Comparison of ENCODE assay signal across 22 cellular contexts in the genomic region with DNA sequence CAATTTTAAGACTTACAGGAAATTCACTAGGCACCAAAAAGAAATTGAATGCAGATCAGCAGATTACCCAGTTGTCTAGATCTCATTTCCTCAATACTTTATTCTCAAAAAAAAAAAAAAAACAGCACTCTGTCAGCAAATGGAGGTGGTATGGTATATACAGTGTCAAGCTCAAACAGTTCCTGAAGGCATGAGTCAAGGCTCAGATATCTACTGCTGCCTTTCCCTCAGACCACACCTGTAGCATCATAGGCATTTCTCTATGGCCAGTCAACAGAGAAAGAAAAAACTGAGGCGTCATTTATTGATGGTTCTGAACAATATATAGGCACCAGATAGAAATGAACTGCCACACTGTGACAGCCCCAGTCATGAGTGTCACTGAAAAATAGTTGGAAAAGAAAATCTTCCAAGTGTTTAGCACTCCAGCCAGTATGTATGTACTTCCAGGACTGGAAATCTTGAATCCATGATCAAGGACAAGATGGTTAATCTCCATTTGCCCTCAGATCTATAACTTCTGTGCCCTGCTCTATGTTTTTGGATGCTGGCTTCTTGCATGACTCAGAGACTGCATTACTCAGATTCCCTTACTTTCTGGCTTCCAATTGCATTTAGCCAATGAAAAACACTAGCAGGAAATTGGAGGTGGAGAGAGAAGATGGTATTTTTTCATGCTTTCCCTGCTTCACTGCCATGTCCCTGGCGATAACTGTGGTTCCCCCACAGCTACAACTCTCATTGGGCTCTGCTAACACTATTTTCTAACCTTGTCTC. TPM values are rescaled to one million over a fixed set of nuclear protein-coding genes. Genes with fewer than 3 reads are reported as not detected.
DNase-seq lines count a peak whose midpoint lies in the region; ATAC-seq and TF ChIP-seq lines count a peak whose summit lies in the region.
"Had no signal": no experiment of that assay in that cellular context is flagged by ENCODE, and none has a peak within 500 bp of the region (broad histone marks: within the 10 kb centered on the region; RNA-seq: fewer than 3 reads in every experiment).

No MANE protein-coding gene starts in this region.

- H3K36me3 Mint-ChIP-seq in Caco-2 (ENCODE audit: insufficient read depth, unreplicated experiment) = no peaks in the 10 kb centered on the region
- H3K36me3 Mint-ChIP-seq: mesothelial cell of epicardium, WTC11 had no signal

- peak; percentile 99 for ATAC-seq in foreskin keratinocyte
- ATAC-seq in HG03097 (IDR thresholded peaks at IDR 0.05; ENCODE audit: low FRiP score, unreplicated experiment) = no peak
- ATAC-seq in aorta (ENCODE audit: low FRiP score) = no peak
- ATAC-seq: body of pancreas, Panc1, right lobe of liver, T-cell, WTC11 had no signal

- H3K27me3 ChIP-seq in mammary epithelial cell (ENCODE audit: insufficient read depth, low read length) (no peaks in the 10 kb centered on the region), foreskin keratinocyte (no peaks in the 10 kb centered on the region), aorta (ENCODE audit: control insufficient read depth in 1 of 2, insufficient read depth in 2 of 2, low read length in 1 of 2) (no peaks in the 10 kb centered on the region), Caco-2 (replicated peaks; ENCODE audit: control insufficient read depth, insufficient read depth, low read length) (no peaks in the 10 kb centered on the region)
- H3K27me3 ChIP-seq: body of pancreas, neutrophil, right lobe of liver had no signal

- peak overlapping the region; percentile 93 for H3K27ac ChIP-seq in mammary epithelial cell (ENCODE audit: insufficient read depth, low read depth, low read length)
- peak overlapping the region; percentile 86 for H3K27ac ChIP-seq in foreskin keratinocyte
- no peak overlapping the region for H3K27ac ChIP-seq in aorta (ENCODE audit: low read depth in 1 of 2, low read length in 2 of 2)
- H3K27ac ChIP-seq: body of pancreas, neutrophil, right lobe of liver, tibial artery had no signal

- in situ Hi-C loops in mammary epithelial cell (cut with MboI; ENCODE audit: low sequenced_read_pairs in 2 of 2) = no loop called here
- in situ Hi-C loops in GM13977 (cut with MboI; ENCODE audit: low pct_unique_long_range_greater_than_20kb, low sequenced_read_pairs, unreplicated experiment) = no loop called here

- intact Hi-C loops in mammary epithelial cell (cut with micrococcal nuclease) = no loop called here
- intact Hi-C loops in aorta (cut with DNase I) = no loop called here
- intact Hi-C loops in Caco-2 (cut with micrococcal nuclease; ENCODE audit: unreplicated experiment) = no loop called here

- POLR2A ChIA-PET in Caco-2 (lab: Charles Lee) = no interaction called here

- TF ChIP-seq CTCF in mammary epithelial cell (conservative IDR thresholded peaks at IDR 0.05 in 1 of 2, IDR thresholded peaks at IDR 0.05 in 1 of 2; ENCODE audit: extremely low read depth in 1 of 2, insufficient read depth in 1 of 2, low read depth in 1 of 2, low read length in 2 of 2) (no peak), foreskin keratinocyte (conservative IDR thresholded peaks at IDR 0.05) (no peak), GM13977 (IDR thresholded peaks at IDR 0.05; ENCODE audit: extremely low read depth, insufficient read depth, missing control alignments) (no peak), Caco-2 (IDR thresholded peaks at IDR 0.05; ENCODE audit: insufficient read depth in 1 of 2, low read depth in 1 of 2, low read length in 1 of 2, severe bottlenecking in 1 of 2, unreplicated experiment in 1 of 2) (no peak)

- 36% methylated on average over 2 of the region's 2 CpGs for WGBS in mammary epithelial cell (ENCODE audit: low coverage, missing lambda C conversion rate)
- WGBS in aorta, 2 donors = 77 to 78% methylated on average over 2 of the region's 2 CpGs

- dilution Hi-C loops in mammary epithelial cell (cut with HindIII; ENCODE audit: low sequenced_read_pairs) = no loop called here

- H3K4me1 ChIP-seq in mammary epithelial cell (ENCODE audit: insufficient read depth, low read length) (peaks cover 20% of the 10 kb centered on the region), foreskin keratinocyte (peaks cover 19% of the 10 kb centered on the region), aorta (ENCODE audit: control insufficient read depth in 1 of 2, insufficient read depth in 2 of 2, low read length in 2 of 2) (no peaks in the 10 kb centered on the region), Caco-2 (no peaks in the 10 kb centered on the region)
- H3K4me1 ChIP-seq: body of pancreas, tibial artery had no signal

- no peaks in the 10 kb centered on the region for H3K79me2 ChIP-seq in mammary epithelial cell (ENCODE audit: insufficient read depth, low read length)

- peaks cover 35% of the 10 kb centered on the region for H3K9me3 Mint-ChIP-seq in Caco-2 (ENCODE audit: unreplicated experiment)

- H3K4me3 Mint-ChIP-seq in Caco-2 (ENCODE audit: unreplicated experiment) = no peak overlapping the region
- H3K4me3 Mint-ChIP-seq: CD4-positive, alpha-beta memory T cell; mesothelial cell of epicardium; T-cell; WTC11 had no signal

- DNase-seq in A172 (ENCODE audit: low spot score) (peak; percentile 41), M059J (ENCODE audit: low read depth) (peak; percentile 35), mammary epithelial cell (peak; percentile 87), foreskin keratinocyte (peak; percentile 79 to 91), GM13977 (ENCODE audit: low spot score) (no peak), aorta (no peak), Caco-2 (no peak)
- DNase-seq: 8988T; body of pancreas; CD4-positive, alpha-beta memory T cell; effector CD4-positive, alpha-beta T cell; H7; NCI-H1092; NCI-H748 treated with DMSO at 0.1 percent for 48 hours; right lobe of liver; T-cell; tibial artery had no signal

- H3K4me3 ChIP-seq in mammary epithelial cell (replicated peaks in 1 of 3; ENCODE audit: insufficient read depth in 1 of 3, low read depth in 2 of 3, low read length in 3 of 3) = no peak overlapping the region
- H3K4me3 ChIP-seq in aorta (ENCODE audit: low read length in 2 of 2) = no peak overlapping the region
- no peak overlapping the region for H3K4me3 ChIP-seq in Caco-2 (ENCODE audit: low read depth, low read length)
- H3K4me3 ChIP-seq: body of pancreas, right lobe of liver, tibial artery had no signal

- TSS peak; percentile 91 for BruUV-seq in mammary epithelial cell (replicated peaks; lab: Mats Ljungman, UMichigan)
- BruUV-seq in Caco-2 (replicated peaks; lab: Mats Ljungman, UMichigan) = no TSS peak

- H3K27me3 Mint-ChIP-seq in Caco-2 (ENCODE audit: insufficient read depth, unreplicated experiment) = no peaks in the 10 kb centered on the region

- H3K27ac Mint-ChIP-seq in Caco-2 (ENCODE audit: unreplicated experiment) = no peak overlapping the region
- H3K27ac Mint-ChIP-seq: CD4-positive, alpha-beta memory T cell; mesothelial cell of epicardium; T-cell; WTC11 had no signal

- H3K9me3 ChIP-seq in mammary epithelial cell (replicated peaks; ENCODE audit: insufficient read depth, low read length) (no peaks in the 10 kb centered on the region), aorta (ENCODE audit: control insufficient read depth, low read length) (no peaks in the 10 kb centered on the region), Caco-2 (peaks cover 9% of the 10 kb centered on the region)
- H3K9me3 ChIP-seq: body of pancreas, neutrophil, right lobe of liver, tibial artery had no signal

- CTCF ChIA-PET in mammary epithelial cell (lab: Charles Lee; ENCODE audit: low non-redundant PET) = interaction anchor here (0.6 kb wide), 1 partner anchor 195 kb away, joined by 12 read pairs; no protein-coding TSS in a partner anchor
- CTCF ChIA-PET in Caco-2 (lab: Charles Lee) = no interaction called here

- H3K4me1 Mint-ChIP-seq in Caco-2 (ENCODE audit: low read depth, unreplicated experiment) = no peaks in the 10 kb centered on the region
- H3K4me1 Mint-ChIP-seq: mesothelial cell of epicardium had no signal

- H2AFZ ChIP-seq in mammary epithelial cell (ENCODE audit: low read depth, low read length) = peak overlapping the region; percentile 71

- H3K4me2 ChIP-seq in mammary epithelial cell (ENCODE audit: insufficient read depth, low read depth, low read length) = peak overlapping the region; percentile 33

- H3K9ac ChIP-seq in mammary epithelial cell (ENCODE audit: insufficient read depth, low read length) = peak overlapping the region; percentile 9

- H4K20me1 ChIP-seq in mammary epithelial cell (ENCODE audit: insufficient read depth, low read length) = no peaks in the 10 kb centered on the region

- H3K36me3 ChIP-seq in mammary epithelial cell (ENCODE audit: insufficient read depth, low read length) (no peaks in the 10 kb centered on the region), aorta (ENCODE audit: control insufficient read depth in 1 of 2, insufficient read depth in 2 of 2, low read length in 1 of 2) (no peaks in the 10 kb centered on the region), Caco-2 (ENCODE audit: control insufficient read depth, insufficient read depth, low read length) (no peaks in the 10 kb centered on the region)
- H3K36me3 ChIP-seq: neutrophil, right lobe of liver, tibial artery had no signal

RNA-seq across cellular contexts. Expression of a gene that starts 8.4 kb away (rescaled TPM):
- 13.7 and 16.9 TPM in 2 replicates for total RNA-seq in A172 (2014; rRNA removed; shearing (Covaris generic))
- 9.6 and 16.3 TPM in 2 replicates for total RNA-seq in M059J (2014; rRNA removed; shearing (Covaris generic))
- 10 to 100 TPM; 35.7 to 39.0 TPM for total RNA-seq in mammary epithelial cell
- polyA plus RNA-seq in mammary epithelial cell = 17.0 TPM
- 20.1 TPM for polyA minus RNA-seq in mammary epithelial cell
- 21.7 and 25.7 TPM in 2 replicates for total RNA-seq in foreskin keratinocyte
- polyA plus RNA-seq in foreskin keratinocyte = 11.6 and 12.1 TPM in 2 replicates
- total RNA-seq in aorta = 10 to 100 TPM; 34.3 to 39.3 TPM
- polyA plus RNA-seq in aorta = 10 to 100 TPM in 1 of 2 donors, 1 to 10 TPM in 1; 7.4 to 19.0 TPM
- total RNA-seq in Caco-2 (2022) = 31.1 and 35.8 TPM in 2 replicates

RNA-seq across cellular contexts. Expression of a gene that starts 38.2 kb away (rescaled TPM):
- 3.1 and 5.0 TPM in 2 replicates for total RNA-seq in A172 (2014; rRNA removed; shearing (Covaris generic))
- total RNA-seq in M059J (2014; rRNA removed; shearing (Covaris generic)) = 4.0 and 6.1 TPM in 2 replicates
- 10 to 100 TPM; 21.5 to 31.1 TPM for total RNA-seq in mammary epithelial cell
- 15.1 TPM for polyA plus RNA-seq in mammary epithelial cell
- 81.2 TPM for polyA minus RNA-seq in mammary epithelial cell
- total RNA-seq in foreskin keratinocyte = 23.0 and 25.3 TPM in 2 replicates
- polyA plus RNA-seq in foreskin keratinocyte = 6.5 and 9.0 TPM in 2 replicates
- total RNA-seq in aorta = 10 to 100 TPM; 22.2 to 31.9 TPM
- 10 to 100 TPM; 12.3 to 21.4 TPM for polyA plus RNA-seq in aorta
- total RNA-seq in Caco-2 (2022) = 12.2 and 16.5 TPM in 2 replicates

Comparison
In these comparisons a context has a peak if more than half of its experiments do, and no peak if none do; other contexts are left out.
1. DNase-seq: peak in A172 (single experiment), M059J (single experiment), mammary epithelial cell (single experiment) and foreskin keratinocyte (2 of 2); none in GM13977 (single experiment), aorta (0 of 2) and Caco-2 (0 of 2).
2. H3K27ac ChIP-seq: peak in mammary epithelial cell (single experiment) and foreskin keratinocyte (single experiment); none in aorta (0 of 2).